8 cellular contexts compared by ENCODE assay signal in genomic region chr16:30924086-30924714, GRCh38.
DNase-seq lines count a peak whose midpoint lies in the region; ATAC-seq and TF ChIP-seq lines count a peak whose summit lies in the region.

No MANE protein-coding gene starts in this region.

- peak overlapping the region; percentile 66 for H3K27ac ChIP-seq in DND-41 (ENCODE audit: low read length)

- H3K36me3 Mint-ChIP-seq in nephron (ENCODE audit: low read depth): peaks cover 4% of the 10 kb centered on the region

- peak overlapping the region; percentile 84 to 92 (median 90) for H3K4me3 Mint-ChIP-seq in nephron

- peaks cover 49% of the 10 kb centered on the region for H3K4me1 ChIP-seq in DND-41 (ENCODE audit: insufficient read depth, low read length)
- H3K4me1 ChIP-seq in NT2/D1 (ENCODE audit: insufficient read depth, insufficient read length): peaks cover 14% of the 10 kb centered on the region

- H3K36me3 ChIP-seq in DND-41 (ENCODE audit: insufficient read depth, low read length) (peaks cover 40% of the 10 kb centered on the region), NT2/D1 (ENCODE audit: insufficient read depth, insufficient read length, low read length) (peaks cover 43% of the 10 kb centered on the region)

- peaks cover 20% of the 10 kb centered on the region for H3K4me1 Mint-ChIP-seq in nephron

- no peak for ATAC-seq in DND-41 (ENCODE audit: insufficient read depth, low read depth)
- ATAC-seq in HG03108 (IDR thresholded peaks at IDR 0.05; ENCODE audit: unreplicated experiment): no peak
- ATAC-seq in GM21576 (IDR thresholded peaks at IDR 0.05; ENCODE audit: unreplicated experiment): no peak
- no peak for ATAC-seq in GM21526 (IDR thresholded peaks at IDR 0.05; ENCODE audit: low FRiP score, unreplicated experiment)

- peaks cover 4% of the 10 kb centered on the region for H3K27me3 Mint-ChIP-seq in nephron (ENCODE audit: low read depth)

- H3K9me3 Mint-ChIP-seq in nephron: no peaks in the 10 kb centered on the region

- peak overlapping the region; percentile 86 for H3K4me2 ChIP-seq in DND-41 (ENCODE audit: insufficient read depth, low read length)

- peak overlapping the region; percentile 73 for H3K9ac ChIP-seq in DND-41 (ENCODE audit: low read depth, low read length)
- H3K9ac ChIP-seq in NT2/D1 (ENCODE audit: insufficient read length, low read depth): peak overlapping the region; percentile 68

- peak; percentile 41 for DNase-seq in DND-41
- no peak for DNase-seq in NT2/D1 (ENCODE audit: low read depth, low spot score)
- peak; percentile 69 for DNase-seq in ecto neural progenitor cell (ENCODE audit: low spot score)
- no peak for DNase-seq in Ammon's horn (ENCODE audit: low spot score)

- H3K27me3 ChIP-seq in DND-41 (ENCODE audit: insufficient read depth, low read length, poor library complexity): no peaks in the 10 kb centered on the region
- no peaks in the 10 kb centered on the region for H3K27me3 ChIP-seq in NT2/D1 (ENCODE audit: insufficient read depth, insufficient read length)

- H4K20me1 ChIP-seq in DND-41 (ENCODE audit: insufficient read depth, low read length): peaks cover 18% of the 10 kb centered on the region

- H3K9me3 ChIP-seq in DND-41 (ENCODE audit: insufficient read depth, low read length, severe bottlenecking) (no peaks in the 10 kb centered on the region), NT2/D1 (ENCODE audit: insufficient read depth, low read length) (no peaks in the 10 kb centered on the region)

- peaks cover 31% of the 10 kb centered on the region for H3K79me2 ChIP-seq in DND-41 (ENCODE audit: insufficient read depth, low read length)

- peak overlapping the region; percentile 72 to 95 (median 79) for H3K27ac Mint-ChIP-seq in nephron

- no peak overlapping the region; the same call in 1 of the 2 replicates for H2AFZ ChIP-seq in DND-41 (ENCODE audit: low read depth, low read length)

- H3K4me3 ChIP-seq in DND-41 (ENCODE audit: low read depth in 1 of 2, low read length in 2 of 2) (peak overlapping the region; percentile 46 to 72; a peak in 3 of 4 replicates), NT2/D1 (ENCODE audit: insufficient read length, low read depth) (peak overlapping the region; percentile 78)

- TF ChIP-seq CTCF in DND-41 (IDR thresholded peaks at IDR 0.05; ENCODE audit: borderline replicate concordance, extremely low read depth, low read length, poor library complexity, severe bottlenecking) (no peak), nephron (IDR thresholded peaks at IDR 0.05; ENCODE audit: unreplicated experiment in 3 of 3) (no peak)

Comparison
In these comparisons a context has a peak if more than half of its experiments do, and no peak if none do; other contexts are left out.
1. DNase-seq: peak in DND-41 (single experiment) and ecto neural progenitor cell (single experiment); none in NT2/D1 (single experiment) and Ammon's horn (single experiment).